ENCODE assay signal across 27 cellular contexts in genomic region chr2:152375174-152375573, GRCh38.
"Had no signal": no experiment of that assay in that cellular context is flagged by ENCODE, and none has a peak within 500 bp of the region (broad histone marks: within the 10 kb centered on the region; RNA-seq: fewer than 3 reads in every experiment).

No MANE protein-coding gene starts in this region.

- H3K27me3 Mint-ChIP-seq: dendritic cell treated with granulocyte-macrophage colony-stimulating factor and Interleukin-4, amounts not matched to agents 40 ng/mL and 50 ng/mL, for 4 days had no signal

- H3K27ac ChIP-seq: colonic mucosa, coronary artery, epithelial cell of prostate, esophagus muscularis mucosa, esophagus squamous epithelium, foreskin keratinocyte, gastroesophageal sphincter, heart left ventricle, heart right ventricle had no signal

- H3K9me3 ChIP-seq: colonic mucosa, esophagus muscularis mucosa, esophagus squamous epithelium, gastroesophageal sphincter, heart left ventricle, heart right ventricle had no signal

- H3K4me3 Mint-ChIP-seq: dendritic cell treated with granulocyte-macrophage colony-stimulating factor and Interleukin-4, amounts not matched to agents 40 ng/mL and 50 ng/mL, for 4 days; effector memory CD8-positive, alpha-beta T cell; endodermal cell had no signal

- H3K27ac Mint-ChIP-seq: dendritic cell treated with granulocyte-macrophage colony-stimulating factor and Interleukin-4, amounts not matched to agents 40 ng/mL and 50 ng/mL, for 4 days; effector memory CD8-positive, alpha-beta T cell; endodermal cell had no signal

- H3K27me3 ChIP-seq: colonic mucosa, dorsolateral prefrontal cortex, esophagus muscularis mucosa, esophagus squamous epithelium, foreskin keratinocyte, gastroesophageal sphincter, heart left ventricle, heart right ventricle had no signal

- ATAC-seq: effector memory CD8-positive, alpha-beta T cell; esophagus mucosa; foreskin keratinocyte; gastroesophageal sphincter; heart left ventricle; heart right ventricle had no signal

- H3K4me3 ChIP-seq: colonic mucosa, coronary artery, dorsolateral prefrontal cortex, esophagus muscularis mucosa, esophagus squamous epithelium, gastroesophageal sphincter, heart left ventricle, heart right ventricle had no signal

- FAIRE-seq: colon, endometrium, endothelial cell of umbilical vein, frontal cortex had no signal

- DNase-seq: colonic mucosa; cortex of kidney; dermis blood vessel endothelial cell; dorsolateral prefrontal cortex; effector CD4-positive, alpha-beta T cell; effector CD8-positive, alpha-beta T cell; effector memory CD4-positive, alpha-beta T cell; effector memory CD8-positive, alpha-beta T cell; endodermal cell; erythroblast; esophagus squamous epithelium; foreskin fibroblast; foreskin keratinocyte; foreskin melanocyte; glutamatergic neuron; heart left ventricle; heart right ventricle had no signal

- H3K36me3 ChIP-seq: colonic mucosa, esophagus muscularis mucosa, esophagus squamous epithelium, gastroesophageal sphincter, heart left ventricle, heart right ventricle had no signal

- H3K9me3 Mint-ChIP-seq: dendritic cell treated with granulocyte-macrophage colony-stimulating factor and Interleukin-4, amounts not matched to agents 40 ng/mL and 50 ng/mL, for 4 days; effector memory CD8-positive, alpha-beta T cell; endodermal cell had no signal

- H3K4me1 ChIP-seq: colonic mucosa had no signal
